ENCODE assay signal across 1 cellular context in genomic region chr10:63264852-63265617, GRCh38.
TF ChIP-seq lines count a peak whose summit lies in the region.

No MANE protein-coding gene starts in this region.

TF ChIP-seq in K562, 482 proteins besides CTCF, POLR2A, EP300 and RAD21 (continued from another document and continues in another):
- TF ChIP-seq PML (IDR thresholded peaks at IDR 0.05; ENCODE audit: low read length): peak; percentile 81; the same call in 1 of the 2 replicates
- no peak for TF ChIP-seq ATF6 (CRISPR knock-in tag; IDR thresholded peaks at IDR 0.05)
- TF ChIP-seq TSC22D4 (tag; IDR thresholded peaks at IDR 0.05): no peak
- TF ChIP-seq SMARCA5 (IDR thresholded peaks at IDR 0.05): no peak
- no peak for TF ChIP-seq ZC3H8 (IDR thresholded peaks at IDR 0.05)
- TF ChIP-seq, protein P1, sequence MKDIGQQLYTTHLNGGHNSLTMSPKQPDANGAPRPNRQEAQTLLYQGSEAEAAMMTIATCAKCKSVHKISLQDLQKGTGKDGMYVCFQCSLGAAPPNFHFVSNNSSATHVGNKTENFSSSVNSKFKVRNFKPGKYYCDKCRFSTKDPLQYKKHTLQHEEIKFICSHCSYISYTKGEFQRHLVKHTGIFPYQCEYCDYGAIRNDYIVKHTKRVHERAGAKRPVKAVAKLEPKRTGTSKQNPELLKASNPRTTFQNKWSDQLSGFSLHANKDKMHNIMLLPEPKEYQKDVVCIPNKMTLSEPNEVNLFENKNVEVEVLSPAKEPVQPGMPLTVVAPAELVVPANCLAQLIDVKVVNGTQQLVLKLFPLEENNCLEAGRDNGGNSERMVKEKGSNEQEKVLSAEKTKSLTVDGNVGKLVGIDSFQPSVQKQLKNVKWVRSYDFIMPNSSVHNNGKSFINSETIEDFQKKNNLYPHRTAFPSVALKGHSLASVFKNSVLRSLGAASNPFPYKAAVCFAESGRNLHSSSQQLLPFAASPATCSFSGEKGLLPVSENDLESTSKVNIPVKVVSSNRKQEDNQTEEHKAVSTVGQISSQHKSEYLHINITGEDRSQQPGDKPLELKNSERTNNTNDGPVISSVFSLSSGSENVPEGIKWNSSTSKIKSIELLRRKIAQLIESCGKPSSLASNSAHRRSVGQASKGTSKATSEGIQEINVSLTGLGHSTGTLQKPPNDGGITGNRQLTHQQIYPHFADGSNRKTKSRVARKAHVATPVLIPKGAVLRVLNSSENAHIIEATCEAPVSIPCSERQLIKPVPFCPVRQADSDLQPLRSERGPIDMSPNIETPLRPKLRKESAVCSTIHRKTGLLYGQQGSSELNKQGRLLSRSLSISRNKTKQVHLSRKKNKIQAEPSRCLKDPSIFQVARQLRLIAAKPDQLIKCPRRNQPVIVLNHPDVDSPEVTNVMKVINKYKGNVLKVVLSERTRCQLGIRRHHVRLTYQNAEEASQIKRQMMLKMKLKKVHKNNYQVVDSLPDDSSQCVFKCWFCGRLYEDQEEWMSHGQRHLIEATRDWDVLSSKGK (CRISPR knock-in tag; IDR thresholded peaks at IDR 0.05): no peak
- TF ChIP-seq NFXL1 (CRISPR knock-in tag; IDR thresholded peaks at IDR 0.05): no peak
- TF ChIP-seq EP400 (IDR thresholded peaks at IDR 0.05): peak; percentile 53
- TF ChIP-seq SIRT6 (IDR thresholded peaks at IDR 0.05; ENCODE audit: low read depth, low read length): no peak
- TF ChIP-seq ELF1 (tag; IDR thresholded peaks at IDR 0.05): no peak
- TF ChIP-seq ZNF764 (CRISPR knock-in tag; IDR thresholded peaks at IDR 0.05; ENCODE audit: low read depth): no peak
- TF ChIP-seq, protein P2, sequence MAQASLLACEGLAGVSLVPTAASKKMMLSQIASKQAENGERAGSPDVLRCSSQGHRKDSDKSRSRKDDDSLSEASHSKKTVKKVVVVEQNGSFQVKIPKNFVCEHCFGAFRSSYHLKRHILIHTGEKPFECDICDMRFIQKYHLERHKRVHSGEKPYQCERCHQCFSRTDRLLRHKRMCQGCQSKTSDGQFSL (CRISPR knock-in tag; IDR thresholded peaks at IDR 0.05): no peak
- TF ChIP-seq, protein P2 (tag; IDR thresholded peaks at IDR 0.05): no peak
- TF ChIP-seq NFE2 (IDR thresholded peaks at IDR 0.05; ENCODE audit: low read depth): no peak
- TF ChIP-seq CCAR2 (IDR thresholded peaks at IDR 0.05; ENCODE audit: low read depth, low read length): no peak
- TF ChIP-seq TARDBP (IDR thresholded peaks at IDR 0.05): no peak
- 0 out of 4 replicates have a peak, but pooled peaks of 1 of the 2 experiments have one; percentile 19 for TF ChIP-seq TRIM24 (IDR thresholded peaks at IDR 0.05)
- TF ChIP-seq PPARD (CRISPR knock-in tag; IDR thresholded peaks at IDR 0.05): no peak
- no peak for TF ChIP-seq ZNF311 (CRISPR knock-in tag; IDR thresholded peaks at IDR 0.05)
- no peak for TF ChIP-seq RNF2 (IDR thresholded peaks at IDR 0.05)
- no peak for TF ChIP-seq SRSF9 (IDR thresholded peaks at IDR 0.05; ENCODE audit: borderline replicate concordance, low read depth, low read length)
- TF ChIP-seq MTF1 (CRISPR knock-in tag; IDR thresholded peaks at IDR 0.05; ENCODE audit: borderline replicate concordance): no peak
- TF ChIP-seq TAF15 (IDR thresholded peaks at IDR 0.05; ENCODE audit: low read depth, low read length): no peak
- TF ChIP-seq, protein P3, sequence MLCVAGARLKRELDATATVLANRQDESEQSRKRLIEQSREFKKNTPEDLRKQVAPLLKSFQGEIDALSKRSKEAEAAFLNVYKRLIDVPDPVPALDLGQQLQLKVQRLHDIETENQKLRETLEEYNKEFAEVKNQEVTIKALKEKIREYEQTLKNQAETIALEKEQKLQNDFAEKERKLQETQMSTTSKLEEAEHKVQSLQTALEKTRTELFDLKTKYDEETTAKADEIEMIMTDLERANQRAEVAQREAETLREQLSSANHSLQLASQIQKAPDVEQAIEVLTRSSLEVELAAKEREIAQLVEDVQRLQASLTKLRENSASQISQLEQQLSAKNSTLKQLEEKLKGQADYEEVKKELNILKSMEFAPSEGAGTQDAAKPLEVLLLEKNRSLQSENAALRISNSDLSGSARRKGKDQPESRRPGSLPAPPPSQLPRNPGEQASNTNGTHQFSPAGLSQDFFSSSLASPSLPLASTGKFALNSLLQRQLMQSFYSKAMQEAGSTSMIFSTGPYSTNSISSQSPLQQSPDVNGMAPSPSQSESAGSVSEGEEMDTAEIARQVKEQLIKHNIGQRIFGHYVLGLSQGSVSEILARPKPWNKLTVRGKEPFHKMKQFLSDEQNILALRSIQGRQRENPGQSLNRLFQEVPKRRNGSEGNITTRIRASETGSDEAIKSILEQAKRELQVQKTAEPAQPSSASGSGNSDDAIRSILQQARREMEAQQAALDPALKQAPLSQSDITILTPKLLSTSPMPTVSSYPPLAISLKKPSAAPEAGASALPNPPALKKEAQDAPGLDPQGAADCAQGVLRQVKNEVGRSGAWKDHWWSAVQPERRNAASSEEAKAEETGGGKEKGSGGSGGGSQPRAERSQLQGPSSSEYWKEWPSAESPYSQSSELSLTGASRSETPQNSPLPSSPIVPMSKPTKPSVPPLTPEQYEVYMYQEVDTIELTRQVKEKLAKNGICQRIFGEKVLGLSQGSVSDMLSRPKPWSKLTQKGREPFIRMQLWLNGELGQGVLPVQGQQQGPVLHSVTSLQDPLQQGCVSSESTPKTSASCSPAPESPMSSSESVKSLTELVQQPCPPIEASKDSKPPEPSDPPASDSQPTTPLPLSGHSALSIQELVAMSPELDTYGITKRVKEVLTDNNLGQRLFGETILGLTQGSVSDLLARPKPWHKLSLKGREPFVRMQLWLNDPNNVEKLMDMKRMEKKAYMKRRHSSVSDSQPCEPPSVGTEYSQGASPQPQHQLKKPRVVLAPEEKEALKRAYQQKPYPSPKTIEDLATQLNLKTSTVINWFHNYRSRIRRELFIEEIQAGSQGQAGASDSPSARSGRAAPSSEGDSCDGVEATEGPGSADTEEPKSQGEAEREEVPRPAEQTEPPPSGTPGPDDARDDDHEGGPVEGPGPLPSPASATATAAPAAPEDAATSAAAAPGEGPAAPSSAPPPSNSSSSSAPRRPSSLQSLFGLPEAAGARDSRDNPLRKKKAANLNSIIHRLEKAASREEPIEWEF (CRISPR knock-in tag; IDR thresholded peaks at IDR 0.05): no peak
- TF ChIP-seq, protein P4, sequence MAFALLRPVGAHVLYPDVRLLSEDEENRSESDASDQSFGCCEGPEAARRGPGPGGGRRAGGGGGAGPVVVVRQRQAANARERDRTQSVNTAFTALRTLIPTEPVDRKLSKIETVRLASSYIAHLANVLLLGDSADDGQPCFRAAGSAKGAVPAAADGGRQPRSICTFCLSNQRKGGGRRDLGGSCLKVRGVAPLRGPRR (CRISPR knock-in tag; IDR thresholded peaks at IDR 0.05): no peak
- no peak for TF ChIP-seq DACH1 (IDR thresholded peaks at IDR 0.05; ENCODE audit: partially characterized antibody)
- TF ChIP-seq NONO (IDR thresholded peaks at IDR 0.05; ENCODE audit: low read depth in 2 of 2, low read length in 1 of 2): 0 out of 4 replicates have a peak, but pooled peaks of 1 of the 2 experiments have one; percentile 35
- peak; percentile 88 for TF ChIP-seq SUPT5H (IDR thresholded peaks at IDR 0.05)
- no peak for TF ChIP-seq MXI1 (IDR thresholded peaks at IDR 0.05; ENCODE audit: low read depth, low read length)
- no peak for TF ChIP-seq ZSCAN29 (IDR thresholded peaks at IDR 0.05)
- TF ChIP-seq, protein P5, sequence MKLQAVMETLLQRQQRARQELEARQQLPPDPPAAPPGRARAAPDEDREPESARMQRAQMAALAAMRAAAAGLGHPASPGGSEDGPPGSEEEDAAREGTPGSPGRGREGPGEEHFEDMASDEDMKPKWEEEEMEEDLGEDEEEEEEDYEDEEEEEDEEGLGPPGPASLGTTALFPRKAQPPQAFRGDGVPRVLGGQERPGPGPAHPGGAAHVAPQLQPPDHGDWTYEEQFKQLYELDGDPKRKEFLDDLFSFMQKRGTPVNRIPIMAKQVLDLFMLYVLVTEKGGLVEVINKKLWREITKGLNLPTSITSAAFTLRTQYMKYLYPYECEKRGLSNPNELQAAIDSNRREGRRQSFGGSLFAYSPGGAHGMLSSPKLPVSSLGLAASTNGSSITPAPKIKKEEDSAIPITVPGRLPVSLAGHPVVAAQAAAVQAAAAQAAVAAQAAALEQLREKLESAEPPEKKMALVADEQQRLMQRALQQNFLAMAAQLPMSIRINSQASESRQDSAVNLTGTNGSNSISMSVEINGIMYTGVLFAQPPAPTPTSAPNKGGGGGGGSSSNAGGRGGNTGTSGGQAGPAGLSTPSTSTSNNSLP (IDR thresholded peaks at IDR 0.05; ENCODE audit: borderline replicate concordance, low read depth, low read length): 0 out of 2 replicates have a peak, but pooled peaks have one; percentile 35
- peak; percentile 84 for TF ChIP-seq POLR2AphosphoS5 (IDR thresholded peaks at IDR 0.05; ENCODE audit: control insufficient read depth, insufficient read depth, low read depth, low read length)
- TF ChIP-seq, protein P6, sequence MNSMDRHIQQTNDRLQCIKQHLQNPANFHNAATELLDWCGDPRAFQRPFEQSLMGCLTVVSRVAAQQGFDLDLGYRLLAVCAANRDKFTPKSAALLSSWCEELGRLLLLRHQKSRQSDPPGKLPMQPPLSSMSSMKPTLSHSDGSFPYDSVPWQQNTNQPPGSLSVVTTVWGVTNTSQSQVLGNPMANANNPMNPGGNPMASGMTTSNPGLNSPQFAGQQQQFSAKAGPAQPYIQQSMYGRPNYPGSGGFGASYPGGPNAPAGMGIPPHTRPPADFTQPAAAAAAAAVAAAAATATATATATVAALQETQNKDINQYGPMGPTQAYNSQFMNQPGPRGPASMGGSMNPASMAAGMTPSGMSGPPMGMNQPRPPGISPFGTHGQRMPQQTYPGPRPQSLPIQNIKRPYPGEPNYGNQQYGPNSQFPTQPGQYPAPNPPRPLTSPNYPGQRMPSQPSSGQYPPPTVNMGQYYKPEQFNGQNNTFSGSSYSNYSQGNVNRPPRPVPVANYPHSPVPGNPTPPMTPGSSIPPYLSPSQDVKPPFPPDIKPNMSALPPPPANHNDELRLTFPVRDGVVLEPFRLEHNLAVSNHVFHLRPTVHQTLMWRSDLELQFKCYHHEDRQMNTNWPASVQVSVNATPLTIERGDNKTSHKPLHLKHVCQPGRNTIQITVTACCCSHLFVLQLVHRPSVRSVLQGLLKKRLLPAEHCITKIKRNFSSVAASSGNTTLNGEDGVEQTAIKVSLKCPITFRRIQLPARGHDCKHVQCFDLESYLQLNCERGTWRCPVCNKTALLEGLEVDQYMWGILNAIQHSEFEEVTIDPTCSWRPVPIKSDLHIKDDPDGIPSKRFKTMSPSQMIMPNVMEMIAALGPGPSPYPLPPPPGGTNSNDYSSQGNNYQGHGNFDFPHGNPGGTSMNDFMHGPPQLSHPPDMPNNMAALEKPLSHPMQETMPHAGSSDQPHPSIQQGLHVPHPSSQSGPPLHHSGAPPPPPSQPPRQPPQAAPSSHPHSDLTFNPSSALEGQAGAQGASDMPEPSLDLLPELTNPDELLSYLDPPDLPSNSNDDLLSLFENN (IDR thresholded peaks at IDR 0.05; ENCODE audit: low read depth in 2 of 2, low read length in 2 of 2): 0 out of 4 replicates have a peak, but pooled peaks of 1 of the 2 experiments have one; percentile 22
- TF ChIP-seq ARHGAP35 (IDR thresholded peaks at IDR 0.05; ENCODE audit: partially characterized antibody): no peak
- peak in 1 of 2 experiments; percentile 43; a peak in 1 of 4 replicates for TF ChIP-seq ETV6 (IDR thresholded peaks at IDR 0.05; ENCODE audit: borderline replicate concordance in 1 of 2, low read depth in 2 of 2, low read length in 1 of 2)
- TF ChIP-seq ETV6 (CRISPR knock-in tag; IDR thresholded peaks at IDR 0.05; ENCODE audit: borderline replicate concordance): no peak
- peak; percentile 32; the same call in 1 of the 2 replicates for TF ChIP-seq SMARCE1 (IDR thresholded peaks at IDR 0.05)
- TF ChIP-seq, protein P7, sequence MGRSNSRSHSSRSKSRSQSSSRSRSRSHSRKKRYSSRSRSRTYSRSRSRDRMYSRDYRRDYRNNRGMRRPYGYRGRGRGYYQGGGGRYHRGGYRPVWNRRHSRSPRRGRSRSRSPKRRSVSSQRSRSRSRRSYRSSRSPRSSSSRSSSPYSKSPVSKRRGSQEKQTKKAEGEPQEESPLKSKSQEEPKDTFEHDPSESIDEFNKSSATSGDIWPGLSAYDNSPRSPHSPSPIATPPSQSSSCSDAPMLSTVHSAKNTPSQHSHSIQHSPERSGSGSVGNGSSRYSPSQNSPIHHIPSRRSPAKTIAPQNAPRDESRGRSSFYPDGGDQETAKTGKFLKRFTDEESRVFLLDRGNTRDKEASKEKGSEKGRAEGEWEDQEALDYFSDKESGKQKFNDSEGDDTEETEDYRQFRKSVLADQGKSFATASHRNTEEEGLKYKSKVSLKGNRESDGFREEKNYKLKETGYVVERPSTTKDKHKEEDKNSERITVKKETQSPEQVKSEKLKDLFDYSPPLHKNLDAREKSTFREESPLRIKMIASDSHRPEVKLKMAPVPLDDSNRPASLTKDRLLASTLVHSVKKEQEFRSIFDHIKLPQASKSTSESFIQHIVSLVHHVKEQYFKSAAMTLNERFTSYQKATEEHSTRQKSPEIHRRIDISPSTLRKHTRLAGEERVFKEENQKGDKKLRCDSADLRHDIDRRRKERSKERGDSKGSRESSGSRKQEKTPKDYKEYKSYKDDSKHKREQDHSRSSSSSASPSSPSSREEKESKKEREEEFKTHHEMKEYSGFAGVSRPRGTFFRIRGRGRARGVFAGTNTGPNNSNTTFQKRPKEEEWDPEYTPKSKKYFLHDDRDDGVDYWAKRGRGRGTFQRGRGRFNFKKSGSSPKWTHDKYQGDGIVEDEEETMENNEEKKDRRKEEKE (IDR thresholded peaks at IDR 0.05; ENCODE audit: borderline replicate concordance in 1 of 2, control insufficient read depth in 1 of 2, low read depth in 2 of 2, low read length in 1 of 2): peak in 1 of 2 experiments; percentile 85; a peak in 1 of 4 replicates
- TF ChIP-seq ZNF140 (CRISPR knock-in tag; IDR thresholded peaks at IDR 0.05): no peak
- no peak for TF ChIP-seq ZNF511 (CRISPR knock-in tag; IDR thresholded peaks at IDR 0.05)
